20 cellular contexts compared by ENCODE assay signal in the genomic region with DNA sequence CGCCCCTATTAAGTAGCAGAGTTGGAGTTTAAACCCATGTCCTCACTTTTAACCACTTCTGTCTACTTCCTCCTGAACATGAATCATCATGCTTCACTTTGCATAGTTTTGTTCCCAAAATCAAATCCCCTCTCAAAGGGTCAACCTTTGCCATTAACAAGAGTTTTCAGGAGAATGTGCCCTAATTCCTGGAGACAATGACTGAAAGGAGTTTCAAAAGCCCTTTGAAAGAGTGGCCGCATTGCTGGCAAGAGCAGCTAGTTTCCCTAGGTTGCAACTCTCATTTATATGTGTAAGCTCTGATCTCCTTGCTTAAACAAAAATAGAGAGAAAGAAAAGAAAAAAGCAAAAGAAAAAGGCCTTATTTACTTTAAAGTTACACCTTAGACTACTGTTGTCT. TPM values are rescaled to one million over a fixed set of nuclear protein-coding genes. Genes with fewer than 3 reads are reported as not detected.
DNase-seq lines count a peak whose midpoint lies in the region; TF ChIP-seq lines count a peak whose summit lies in the region.
"Had no signal": no experiment of that assay in that cellular context is flagged by ENCODE, and none has a peak within 500 bp of the region (broad histone marks: within the 10 kb centered on the region; RNA-seq: fewer than 3 reads in every experiment).

No MANE protein-coding gene starts in this region.

- TF ChIP-seq CTCF in brain (conservative IDR thresholded peaks at IDR 0.05): no peak
- no peak for TF ChIP-seq CTCF in smooth muscle cell (IDR thresholded peaks at IDR 0.05; ENCODE audit: borderline replicate concordance, insufficient read depth, poor library complexity, severe bottlenecking)
- no peak for TF ChIP-seq CTCF in dorsolateral prefrontal cortex (IDR thresholded peaks at IDR 0.05 in 54 of 56, conservative IDR thresholded peaks at IDR 0.05 in 2 of 56; ENCODE audit: low read depth in 1 of 56, partially characterized antibody in 56 of 56)
- no peak for TF ChIP-seq CTCF in vagina (IDR thresholded peaks at IDR 0.05)

- peaks cover 3% of the 10 kb centered on the region for H3K27me3 Mint-ChIP-seq in brain

- H3K27me3 ChIP-seq in HUES64 (ENCODE audit: insufficient read depth, low read length): no peaks in the 10 kb centered on the region
- no peaks in the 10 kb centered on the region for H3K27me3 ChIP-seq in layer of hippocampus (ENCODE audit: control insufficient read depth, insufficient read depth, low read length)
- H3K27me3 ChIP-seq in smooth muscle cell (ENCODE audit: low read depth): no peaks in the 10 kb centered on the region
- no peaks in the 10 kb centered on the region for H3K27me3 ChIP-seq in dorsolateral prefrontal cortex
- H3K27me3 ChIP-seq in vagina: no peaks in the 10 kb centered on the region

- H3K9ac ChIP-seq in HUES64 (ENCODE audit: low read depth, low read length) (no peak overlapping the region), smooth muscle cell (ENCODE audit: low read depth) (no peak overlapping the region)

- peak overlapping the region in 1 of 5 experiments; percentile 19 for H3K4me3 Mint-ChIP-seq in brain
- H3K4me3 Mint-ChIP-seq: CD14-positive monocyte; CD8-positive, alpha-beta memory T cell; H9 had no signal

- H3K79me2 ChIP-seq in smooth muscle cell (ENCODE audit: low read depth): no peaks in the 10 kb centered on the region

- TF ChIP-seq POLR2A in vagina (IDR thresholded peaks at IDR 0.05): no peak

- no peaks in the 10 kb centered on the region for H3F3A ChIP-seq in smooth muscle cell (ENCODE audit: low read depth)

- no peak for DNase-seq in smooth muscle cell (lab: John Stamatoyannopoulos, UW; ENCODE audit: unreplicated experiment)
- DNase-seq in SKM-1 (lab: John Stamatoyannopoulos, UW; ENCODE audit: unreplicated experiment): no peak
- DNase-seq in dorsolateral prefrontal cortex: no peak
- no peak for DNase-seq in stimulated activated CD4-positive, alpha-beta T cell treated with anti-CD3 and anti-CD28 coated beads, Interleukin-4, amount 100 ng/mL, for 24 hours
- no peak for DNase-seq in vagina (ENCODE audit: extremely low spot score in 2 of 2)
- DNase-seq: Caco-2; CD8-positive, alpha-beta memory T cell; DND-41; GDM1; GOT3; H9; IMR-90 had no signal

- H3K4me2 ChIP-seq in smooth muscle cell: no peak overlapping the region
- H3K4me2 ChIP-seq: A549 had no signal

- WGBS in HUES64: 76% methylated on average over 2 of the region's 2 CpGs
- 98% methylated on average over 2 of the region's 2 CpGs for WGBS in smooth muscle cell (ENCODE audit: low lambda C conversion rate)

- H3K4me3 ChIP-seq in HUES64 (ENCODE audit: low read length) (no peak overlapping the region), smooth muscle cell (no peak overlapping the region), dorsolateral prefrontal cortex (no peak overlapping the region), vagina (no peak overlapping the region)
- H3K4me3 ChIP-seq: A549 had no signal

- H3K36me3 Mint-ChIP-seq in brain: peaks cover 4% of the 10 kb centered on the region
- H3K36me3 Mint-ChIP-seq: CD14-positive monocyte; CD8-positive, alpha-beta memory T cell had no signal

- H3K36me3 ChIP-seq in HUES64 (ENCODE audit: insufficient read depth, low read length) (peaks cover 17% of the 10 kb centered on the region; the same call in 1 of the 2 replicates), smooth muscle cell (ENCODE audit: low read depth) (no peaks in the 10 kb centered on the region), vagina (no peaks in the 10 kb centered on the region)

- peak overlapping the region in 4 of 5 experiments; percentile 23 to 83 (median 70) for H3K27ac Mint-ChIP-seq in brain
- H3K27ac Mint-ChIP-seq: CD14-positive monocyte had no signal

- no peaks in the 10 kb centered on the region for H4K20me1 ChIP-seq in smooth muscle cell (ENCODE audit: low read depth)

- H3K9me3 ChIP-seq in HUES64 (ENCODE audit: insufficient read depth, low read depth, low read length) (no peaks in the 10 kb centered on the region), smooth muscle cell (replicated peaks; ENCODE audit: low read depth) (no peaks in the 10 kb centered on the region), vagina (no peaks in the 10 kb centered on the region)
- H3K9me3 ChIP-seq: A549, Caco-2 had no signal

- H3K9me3 Mint-ChIP-seq in brain: peaks cover 0 to 7% (median 0%) of the 10 kb centered on the region in 5 experiments
- H3K9me3 Mint-ChIP-seq: CD8-positive, alpha-beta memory T cell; H9 had no signal

- H3K27ac ChIP-seq in HUES64 (ENCODE audit: low read depth, low read length): peak overlapping the region; percentile 38; the same call in 1 of the 2 replicates
- peak overlapping the region; percentile 86 for H3K27ac ChIP-seq in layer of hippocampus (ENCODE audit: low read depth, low read length)
- no peak overlapping the region for H3K27ac ChIP-seq in smooth muscle cell (ENCODE audit: low read depth)
- peak overlapping the region in 22 of 59 donors; percentile 2 to 84 (median 57) for H3K27ac ChIP-seq in dorsolateral prefrontal cortex
- no peak overlapping the region for H3K27ac ChIP-seq in vagina
- H3K27ac ChIP-seq: A549, HL-60 had no signal

- H3K4me1 ChIP-seq in HUES64 (ENCODE audit: insufficient read depth, low read length) (peaks cover 24% of the 10 kb centered on the region), smooth muscle cell (ENCODE audit: low read depth) (peaks cover 22% of the 10 kb centered on the region), vagina (no peaks in the 10 kb centered on the region)
- H3K4me1 ChIP-seq: Caco-2 had no signal

- intact Hi-C loops in dorsolateral prefrontal cortex (cut with DNase I): no loop called here
- intact Hi-C loops in vagina (cut with DNase I): no loop called here

- peaks cover 44% of the 10 kb centered on the region for H3K4me1 Mint-ChIP-seq in brain
- H3K4me1 Mint-ChIP-seq: CD8-positive, alpha-beta memory T cell had no signal

- peak overlapping the region; percentile 4 for H2AFZ ChIP-seq in smooth muscle cell (ENCODE audit: low read depth)

RNA-seq across cellular contexts. Expression of a gene that starts 9.2 kb away (rescaled TPM):
- polyA plus RNA-seq in HUES64 (2013, experiment 1 of 2): 17.8 TPM
- polyA plus RNA-seq in HUES64 (2013, experiment 2 of 2): 30.6 TPM
- polyA plus RNA-seq in brain (ENCODE audit: insufficient read depth, low read depth, low replicate concordance) (6.7 TPM), smooth muscle cell (2.0 TPM in 1 of 2 replicates, not detected in the other)
- total RNA-seq in smooth muscle cell (1.2 and 6.7 TPM in 2 replicates), dorsolateral prefrontal cortex (100 to 1,000 TPM in 21 of 120 experiments, 10 to 100 TPM in 99; 38.7 to 130 (median 85.4) TPM), vagina (0.74 TPM)
- total RNA-seq: CD8-positive, alpha-beta memory T cell; IMR-90 had no signal
- polyA plus RNA-seq: A549; AG04450; BJ; CD14-positive monocyte; CD8-positive, alpha-beta memory T cell; IMR-90 had no signal

Comparison
In these comparisons a context has a peak if more than half of its experiments do, and no peak if none do; other contexts are left out.
1. H3K27ac ChIP-seq: peak in HUES64 (single experiment) and layer of hippocampus (single experiment); none in smooth muscle cell (single experiment) and vagina (single experiment).